Comparison of ENCODE assay signal across 8 cellular contexts in genomic region chr19:6516659-6517291, GRCh38. TPM values are rescaled to one million over a fixed set of nuclear protein-coding genes. Genes with fewer than 3 reads are reported as not detected.
DNase-seq lines count a peak whose midpoint lies in the region; ATAC-seq, FAIRE-seq and TF ChIP-seq lines count a peak whose summit lies in the region.

No MANE protein-coding gene starts in this region.

- peaks cover 0 to 3% of the 10 kb centered on the region in 2 experiments for H4K20me1 ChIP-seq in H1 (replicated peaks in 1 of 2; ENCODE audit: control insufficient read depth in 1 of 2, insufficient read depth in 2 of 2, low read length in 2 of 2)

- H3K9me3 ChIP-seq in A549 = no peaks in the 10 kb centered on the region
- H3K9me3 ChIP-seq in H1 (ENCODE audit: insufficient read depth in 2 of 2, low read depth in 1 of 2, low read length in 1 of 2) = no peaks in the 10 kb centered on the region

- H2BK120ac ChIP-seq in H1 (replicated peaks; ENCODE audit: low read depth, low read length) (no peak overlapping the region), mesendoderm (ENCODE audit: low read depth, low read length) (no peak overlapping the region)

- H3K79me1 ChIP-seq in H1 (ENCODE audit: low read depth, low read length) (no peaks in the 10 kb centered on the region), mesendoderm (ENCODE audit: low read length) (no peaks in the 10 kb centered on the region)

- H3K27ac ChIP-seq in A549 = peak overlapping the region; percentile 51 to 93
- H3K27ac ChIP-seq in H1 (ENCODE audit: low read depth, low read length) = no peak overlapping the region
- H3K27ac ChIP-seq in mesendoderm (ENCODE audit: low read depth, low read length) = no peak overlapping the region

- H3K18ac ChIP-seq in H1 (ENCODE audit: extremely low read depth, low read length) (peak overlapping the region; percentile 87; the same call in 1 of the 2 replicates), mesendoderm (ENCODE audit: low read length) (no peak overlapping the region)

- ATAC-seq in A549 = peak; percentile 79 to 93
- peak; percentile 54 for ATAC-seq in GM18511 (IDR thresholded peaks at IDR 0.05; ENCODE audit: unreplicated experiment)
- peak; percentile 49 for ATAC-seq in HG03439 (IDR thresholded peaks at IDR 0.05; ENCODE audit: unreplicated experiment)

- H3K79me2 ChIP-seq in H1 (ENCODE audit: control insufficient read depth in 1 of 2, insufficient read depth in 2 of 2, low read length in 2 of 2) = no peaks in the 10 kb centered on the region
- H3K79me2 ChIP-seq in mesendoderm (ENCODE audit: control insufficient read depth, insufficient read depth, low read length) = no peaks in the 10 kb centered on the region

- H3K56ac ChIP-seq in H1 (replicated peaks; ENCODE audit: insufficient read length, low read depth, low read length) = peak overlapping the region; percentile 54
- peak overlapping the region; percentile 77 for H3K56ac ChIP-seq in mesendoderm (ENCODE audit: low read length)

- no peaks in the 10 kb centered on the region for H3K36me3 ChIP-seq in H1 (ENCODE audit: control insufficient read depth in 2 of 4, insufficient read depth in 4 of 4, low read length in 3 of 4)
- no peaks in the 10 kb centered on the region for H3K36me3 ChIP-seq in mesendoderm (ENCODE audit: control insufficient read depth, insufficient read depth, low read length)

- TF ChIP-seq EP300 in A549 (IDR thresholded peaks at IDR 0.05) = no peak
- TF ChIP-seq EP300 in H1 (IDR thresholded peaks at IDR 0.05; ENCODE audit: borderline replicate concordance in 1 of 2, low read depth in 2 of 2, low read length in 2 of 2) = no peak

- CTCF ChIA-PET in A549 (lab: Yijun Ruan, JAX) = interaction anchor here (0.6 to 3.2 kb wide), 34 partner anchors 9 to 758 kb away, joined by 3 to 33 read pairs (median 4); partner anchors contain the start of gene GPR108
- CTCF ChIA-PET in H1 (lab: Charles Lee; ENCODE audit: partially characterized antibody) = interaction anchor here (0.5 to 2.6 kb wide), 22 partner anchors 12 to 1220 kb away, joined by 3 to 12 read pairs (median 4); partner anchors contain the start of genes DENND1C and GPR108

- H2BK20ac ChIP-seq in H1 (ENCODE audit: low read length) = no peak overlapping the region; the same call in 1 of the 2 replicates

- POLR2A ChIA-PET in A549 (lab: Yijun Ruan, JAX) = interaction anchor here (1.0 to 1.7 kb wide), 3 partner anchors 14 to 347 kb away, joined by 3 to 22 read pairs (median 5); partner anchors contain the start of gene TNFSF9
- POLR2A ChIA-PET in H1 (lab: Charles Lee; ENCODE audit: partially characterized antibody) = interaction anchor here (0.6 to 2.7 kb wide), 8 partner anchors 12 to 347 kb away, joined by 3 to 20 read pairs (median 4); partner anchors contain the start of gene TNFSF9

- H3K4me3 ChIP-seq in A549 = peak overlapping the region; percentile 58
- peak overlapping the region; percentile 38 to 70 (median 67) for H3K4me3 ChIP-seq in H1 (ENCODE audit: extremely low read depth in 1 of 4, insufficient read depth in 2 of 4, low read depth in 3 of 4, low read length in 4 of 4)
- H3K4me3 ChIP-seq in mesendoderm (ENCODE audit: low read length) = peak overlapping the region; percentile 42

- peaks cover 12% of the 10 kb centered on the region; the same call in 1 of the 2 replicates for H3K23me2 ChIP-seq in H1 (ENCODE audit: low read depth, low read length)

- TF ChIP-seq POLR2A in A549 (IDR thresholded peaks at IDR 0.05; ENCODE audit: low read length) (no peak), H1 (IDR thresholded peaks at IDR 0.05; ENCODE audit: control extremely low read depth in 1 of 2, low read depth in 2 of 2, low read length in 2 of 2) (no peak)

- H3K23ac ChIP-seq in H1 (ENCODE audit: insufficient read length) = no peak overlapping the region
- peak overlapping the region; percentile 84 for H3K23ac ChIP-seq in mesendoderm (ENCODE audit: low read length)

- peak overlapping the region; percentile 97 for H2AFZ ChIP-seq in H1 (ENCODE audit: low read length)

- peak; percentile 90 for TF ChIP-seq CTCF in A549 (IDR thresholded peaks at IDR 0.05)
- TF ChIP-seq CTCF in H1 (IDR thresholded peaks at IDR 0.05; ENCODE audit: control extremely low read depth in 1 of 3, insufficient read depth in 1 of 3, low read depth in 1 of 3, low read length in 3 of 3) = peak; percentile 85 to 95 (median 92)

- H3K14ac ChIP-seq in H1 (ENCODE audit: insufficient read length) = no peak overlapping the region

- H3K9ac ChIP-seq in H1 (replicated peaks in 1 of 4; ENCODE audit: extremely low read depth in 1 of 4, low read depth in 3 of 4, low read length in 3 of 4) (peak overlapping the region in 2 of 4 experiments; percentile 25 to 33; a peak in 4 of 7 replicates), mesendoderm (ENCODE audit: low read length) (peak overlapping the region; percentile 54)

- TF ChIP-seq RAD21 in A549 (conservative IDR thresholded peaks at IDR 0.05 in 1 of 2, IDR thresholded peaks at IDR 0.05 in 1 of 2) (peak; percentile 94), H1 (IDR thresholded peaks at IDR 0.05 in 1 of 2, conservative IDR thresholded peaks at IDR 0.05 in 1 of 2; ENCODE audit: low read depth in 2 of 2, low read length in 2 of 2) (peak; percentile 93 to 97)

- H3K4ac ChIP-seq in H1 (replicated peaks; ENCODE audit: insufficient read length, low read depth, low read length) (no peak overlapping the region), mesendoderm (ENCODE audit: low read depth, low read length) (no peak overlapping the region)

- H4K5ac ChIP-seq in H1 (ENCODE audit: insufficient read length, low read depth, low read length) (no peak overlapping the region), mesendoderm (ENCODE audit: low read length) (no peak overlapping the region)

- H2BK15ac ChIP-seq in H1 (ENCODE audit: low read length) (0 out of 2 replicates have a peak overlapping the region, but pooled peaks have one; percentile 100), mesendoderm (replicated peaks; ENCODE audit: low read depth) (no peak overlapping the region)

- WGBS in A549 (ENCODE audit: missing lambda C conversion rate) = 2% methylated on average over 23 of the region's 38 CpGs
- WGBS in H1 (ENCODE audit: extremely low coverage in 1 of 2, insufficient coverage in 1 of 2, insufficient read length in 1 of 2, insufficient replicate concordance in 2 of 2, low coverage in 1 of 2, low lambda C conversion rate in 2 of 2, missing lambda C conversion rate in 1 of 2), 2 experiments = 3% methylated on average over 32 of the region's 38 CpGs; no CpG with 5 or more reads in 1 of the 2 experiments
- no CpG with 5 or more reads among the region's 38 CpGs for WGBS in mesendoderm (ENCODE audit: extremely low coverage, insufficient coverage, low lambda C conversion rate)

- no peak for FAIRE-seq in A549 (lab: Jason Lieb, UNC)
- FAIRE-seq in H1 (lab: Jason Lieb, UNC) = no peak

- H3K4me1 ChIP-seq in A549 = peaks cover 46% of the 10 kb centered on the region
- H3K4me1 ChIP-seq in H1 (replicated peaks in 1 of 4; ENCODE audit: control insufficient read depth in 3 of 4, insufficient read depth in 4 of 4, low read length in 3 of 4) = peaks cover 0 to 4% (median 1%) of the 10 kb centered on the region in 4 experiments; a peak in 2 of 7 replicates
- no peaks in the 10 kb centered on the region for H3K4me1 ChIP-seq in mesendoderm (ENCODE audit: control insufficient read depth, low read depth, low read length)

- peak overlapping the region; percentile 46; the same call in 1 of the 2 replicates for H2BK12ac ChIP-seq in H1 (ENCODE audit: low read depth, low read length)

- H4K8ac ChIP-seq in H1 (ENCODE audit: extremely low read depth, insufficient read depth, low read length) = peak overlapping the region; percentile 76; the same call in 1 of the 2 replicates
- no peak overlapping the region for H4K8ac ChIP-seq in mesendoderm (ENCODE audit: low read depth, low read length)

- H3K4me2 ChIP-seq in A549 (peak overlapping the region; percentile 90), H1 (ENCODE audit: insufficient read depth in 1 of 2, low read depth in 2 of 2, low read length in 2 of 2) (peak overlapping the region; percentile 62 to 98), mesendoderm (ENCODE audit: low read length) (peak overlapping the region; percentile 85)

- no peak overlapping the region for H4K91ac ChIP-seq in H1 (replicated peaks; ENCODE audit: insufficient read length, low read length)

- H2BK5ac ChIP-seq in H1 (ENCODE audit: low read depth, low read length) (peak overlapping the region; percentile 68; the same call in 1 of the 2 replicates), mesendoderm (ENCODE audit: low read length) (no peak overlapping the region)

- H2AK5ac ChIP-seq in H1 (ENCODE audit: low read depth, low read length) = peak overlapping the region; percentile 91; the same call in 1 of the 2 replicates
- H2AK5ac ChIP-seq in mesendoderm (ENCODE audit: low read length) = no peak overlapping the region

- H3K27me3 ChIP-seq in H1 (replicated peaks in 1 of 4; ENCODE audit: control insufficient read depth in 3 of 4, extremely low read depth in 1 of 4, insufficient read depth in 3 of 4, low read length in 3 of 4) (peaks cover 0 to 2% (median 0%) of the 10 kb centered on the region in 4 experiments; a peak in 1 of 7 replicates), mesendoderm (ENCODE audit: insufficient read depth, low read length, poor library complexity) (no peaks in the 10 kb centered on the region)

- DNase-seq in A549 (ENCODE audit: low read depth in 1 of 2, low spot score in 1 of 2) = peak; percentile 83 to 84
- peak; percentile 82 to 84 for DNase-seq in NOMO-1 (lab: John Stamatoyannopoulos, UW; ENCODE audit: unreplicated experiment in 2 of 2)
- DNase-seq in activated CD8-positive, alpha-beta memory T cell treated with anti-CD3 and anti-CD28 coated beads for 48 hours (ENCODE audit: low read depth in 2 of 3, low spot score in 2 of 3) = peak; percentile 84 to 97 (median 91)
- DNase-seq in H1 (ENCODE audit: low read depth in 1 of 2, low spot score in 2 of 2) = peak in 1 of 2 experiments; percentile 98
- DNase-seq in mesendoderm = peak; percentile 93
- DNase-seq in stimulated activated CD4-positive, alpha-beta T cell treated with anti-CD3 and anti-CD28 coated beads, TNF-alpha, amount 100 ng/mL, for 48 hours (ENCODE audit: low read depth in 3 of 3) = peak; percentile 81 to 97 (median 94)

RNA-seq across cellular contexts. Expression of gene TNFSF9, which starts 14.1 kb away (rescaled TPM):
- 5.4 and 6.3 TPM in 2 replicates for polyA plus RNA-seq in A549 (2011; rRNA removed)
- polyA plus RNA-seq in A549 (2012; cell fraction: cytosol; rRNA removed) = 7.6 and 11.7 TPM in 2 replicates
- polyA plus RNA-seq in A549 (2012; cell fraction: nucleus; rRNA removed) = 10.4 and 15.2 TPM in 2 replicates
- 11.1 to 16.7 TPM (median 15.9 TPM) in 3 replicates for polyA plus RNA-seq in A549 (2017; fragmentation: RNase III; extraction: RNeasy Plus Mini Kit Qiagen cat#74134 plus additional on column Dnase treatment)
- polyA minus RNA-seq in A549 (2011; rRNA and poly(A)+ RNA removed) = 1.9 and 2.6 TPM in 2 replicates
- 1.7 and 1.8 TPM in 2 replicates for total RNA-seq in H1 (2021; fragmentation: NEBNext Ultra II Directional; extraction: Animal tissue kit (Norgen Biotek cat#: 25700))
- polyA plus RNA-seq in H1 (2011; rRNA removed) = 4.4 TPM in 2 replicates
- 2.9 TPM for polyA plus RNA-seq in H1 (2011; cell fraction: cytosol; rRNA removed)
- polyA plus RNA-seq in H1 (2011; cell fraction: nucleus; rRNA removed) = 2.6 TPM
- polyA plus RNA-seq in H1 (2012, experiment 1 of 2) = 2.6 to 3.2 TPM (median 3.1 TPM) in 4 replicates
- 3.1 TPM for polyA plus RNA-seq in H1 (2012, experiment 2 of 2)
- polyA plus RNA-seq in H1 (2013, experiment 1 of 2) = 8.5 TPM
- polyA plus RNA-seq in H1 (2013, experiment 2 of 2) = 10.1 TPM
- polyA minus RNA-seq in H1 (2011; rRNA and poly(A)+ RNA removed) = 1.1 and 1.3 TPM in 2 replicates
- 3.4 TPM for polyA minus RNA-seq in H1 (2011; cell fraction: cytosol; rRNA and poly(A)+ RNA removed)
- polyA minus RNA-seq in H1 (2011; cell fraction: nucleus; rRNA and poly(A)+ RNA removed) = 5.8 TPM
- 1.6 TPM for polyA plus RNA-seq in mesendoderm (2013, experiment 1 of 2)
- polyA plus RNA-seq in mesendoderm (2013, experiment 2 of 2) = 1.8 TPM

RNA-seq across cellular contexts. Expression of gene TUBB4A, which starts 14.7 kb away (rescaled TPM):
- polyA plus RNA-seq in A549 (2011; rRNA removed) = 2.2 and 2.5 TPM in 2 replicates
- polyA plus RNA-seq in A549 (2012; cell fraction: cytosol; rRNA removed) = 10.5 and 13.2 TPM in 2 replicates
- 9.8 and 12.8 TPM in 2 replicates for polyA plus RNA-seq in A549 (2012; cell fraction: nucleus; rRNA removed)
- 15.4 to 17.6 TPM (median 17.5 TPM) in 3 replicates for polyA plus RNA-seq in A549 (2017; fragmentation: RNase III; extraction: RNeasy Plus Mini Kit Qiagen cat#74134 plus additional on column Dnase treatment)
- polyA minus RNA-seq in A549 (2011; rRNA and poly(A)+ RNA removed) = 7.2 and 19.0 TPM in 2 replicates
- total RNA-seq in H1 (2021; fragmentation: NEBNext Ultra II Directional; extraction: Animal tissue kit (Norgen Biotek cat#: 25700)) = 21.2 and 30.4 TPM in 2 replicates
- 16.8 and 29.9 TPM in 2 replicates for polyA plus RNA-seq in H1 (2011; rRNA removed)
- polyA plus RNA-seq in H1 (2011; cell fraction: cytosol; rRNA removed) = 10.4 TPM
- 13.4 TPM for polyA plus RNA-seq in H1 (2011; cell fraction: nucleus; rRNA removed)
- 29.0 to 42.9 TPM (median 38.1 TPM) in 4 replicates for polyA plus RNA-seq in H1 (2012, experiment 1 of 2)
- polyA plus RNA-seq in H1 (2012, experiment 2 of 2) = 36.9 TPM
- 33.7 TPM for polyA plus RNA-seq in H1 (2013, experiment 1 of 2)
- polyA plus RNA-seq in H1 (2013, experiment 2 of 2) = 32.7 TPM
- polyA minus RNA-seq in H1 (2011; rRNA and poly(A)+ RNA removed) = 8.9 and 21.0 TPM in 2 replicates
- 63.5 TPM for polyA minus RNA-seq in H1 (2011; cell fraction: cytosol; rRNA and poly(A)+ RNA removed)
- polyA minus RNA-seq in H1 (2011; cell fraction: nucleus; rRNA and poly(A)+ RNA removed) = 20.5 TPM
- polyA plus RNA-seq in mesendoderm (2013, experiment 1 of 2) = 3.9 TPM
- polyA plus RNA-seq in mesendoderm (2013, experiment 2 of 2) = 3.7 TPM

RNA-seq across cellular contexts. Expression of gene DENND1C, which starts 35.2 kb away (rescaled TPM):
- polyA plus RNA-seq in A549 (2011; rRNA removed) = 0.26 and 0.30 TPM in 2 replicates
- polyA plus RNA-seq in A549 (2012; cell fraction: cytosol; rRNA removed) = 0.26 and 0.35 TPM in 2 replicates
- polyA plus RNA-seq in A549 (2012; cell fraction: nucleus; rRNA removed) = 0.20 and 0.35 TPM in 2 replicates
- polyA plus RNA-seq in A549 (2017; fragmentation: RNase III; extraction: RNeasy Plus Mini Kit Qiagen cat#74134 plus additional on column Dnase treatment) = 0.22 to 0.32 TPM (median 0.28 TPM) in 3 replicates
- 0.24 TPM in 1 of 2 replicates, not detected in the other for polyA minus RNA-seq in A549 (2011; rRNA and poly(A)+ RNA removed)
- 3.7 and 4.0 TPM in 2 replicates for total RNA-seq in H1 (2021; fragmentation: NEBNext Ultra II Directional; extraction: Animal tissue kit (Norgen Biotek cat#: 25700))
- 3.6 and 3.9 TPM in 2 replicates for polyA plus RNA-seq in H1 (2011; rRNA removed)
- 2.6 TPM for polyA plus RNA-seq in H1 (2011; cell fraction: cytosol; rRNA removed)
- polyA plus RNA-seq in H1 (2011; cell fraction: nucleus; rRNA removed) = 3.6 TPM
- polyA plus RNA-seq in H1 (2012, experiment 1 of 2) = 19.7 to 29.2 TPM (median 22.4 TPM) in 4 replicates
- 15.8 TPM for polyA plus RNA-seq in H1 (2012, experiment 2 of 2)
- 5.4 TPM for polyA plus RNA-seq in H1 (2013, experiment 1 of 2)
- polyA plus RNA-seq in H1 (2013, experiment 2 of 2) = 5.5 TPM
- 0.91 and 1.1 TPM in 2 replicates for polyA minus RNA-seq in H1 (2011; rRNA and poly(A)+ RNA removed)
- polyA minus RNA-seq in H1 (2011; cell fraction: cytosol; rRNA and poly(A)+ RNA removed) = 1.8 TPM
- 1.6 TPM for polyA minus RNA-seq in H1 (2011; cell fraction: nucleus; rRNA and poly(A)+ RNA removed)
- 1.5 TPM for polyA plus RNA-seq in mesendoderm (2013, experiment 1 of 2)
- 1.5 TPM for polyA plus RNA-seq in mesendoderm (2013, experiment 2 of 2)

RNA-seq across cellular contexts. Expression of gene CRB3, which starts 52.7 kb away (rescaled TPM):
- polyA plus RNA-seq in A549 (2011; rRNA removed) (1.9 TPM in 2 replicates), A549 (2017; fragmentation: RNase III; extraction: RNeasy Plus Mini Kit Qiagen cat#74134 plus additional on column Dnase treatment) (4.2 to 5.7 TPM (median 4.5 TPM) in 3 replicates), H1 (2011; rRNA removed) (24.6 and 33.7 TPM in 2 replicates)
- polyA plus RNA-seq in A549 (2012; cell fraction: cytosol; rRNA removed) = 5.1 and 7.9 TPM in 2 replicates
- polyA plus RNA-seq in A549 (2012; cell fraction: nucleus; rRNA removed) = 3.7 and 5.7 TPM in 2 replicates
- 0.79 and 1.2 TPM in 2 replicates for polyA minus RNA-seq in A549 (2011; rRNA and poly(A)+ RNA removed)
- total RNA-seq in H1 (2021; fragmentation: NEBNext Ultra II Directional; extraction: Animal tissue kit (Norgen Biotek cat#: 25700)) = 21.1 and 24.6 TPM in 2 replicates
- 19.3 TPM for polyA plus RNA-seq in H1 (2011; cell fraction: cytosol; rRNA removed)
- 16.0 TPM for polyA plus RNA-seq in H1 (2011; cell fraction: nucleus; rRNA removed)
- 12.4 to 17.6 TPM (median 16.4 TPM) in 4 replicates for polyA plus RNA-seq in H1 (2012, experiment 1 of 2)
- 18.0 TPM for polyA plus RNA-seq in H1 (2012, experiment 2 of 2)
- polyA plus RNA-seq in H1 (2013, experiment 1 of 2) = 17.0 TPM
- 19.9 TPM for polyA plus RNA-seq in H1 (2013, experiment 2 of 2)
- 6.2 and 6.6 TPM in 2 replicates for polyA minus RNA-seq in H1 (2011; rRNA and poly(A)+ RNA removed)
- 14.1 TPM for polyA minus RNA-seq in H1 (2011; cell fraction: cytosol; rRNA and poly(A)+ RNA removed)
- polyA minus RNA-seq in H1 (2011; cell fraction: nucleus; rRNA and poly(A)+ RNA removed) = 9.0 TPM
- 14.0 TPM for polyA plus RNA-seq in mesendoderm (2013, experiment 1 of 2)
- polyA plus RNA-seq in mesendoderm (2013, experiment 2 of 2) = 13.5 TPM

RNA-seq across cellular contexts. Expression of gene SLC25A23, which starts 57.2 kb away (rescaled TPM):
- polyA plus RNA-seq in A549 (2011; rRNA removed) = 3.3 and 7.3 TPM in 2 replicates
- polyA plus RNA-seq in A549 (2012; cell fraction: cytosol; rRNA removed) = 6.0 and 7.7 TPM in 2 replicates
- 8.3 and 9.4 TPM in 2 replicates for polyA plus RNA-seq in A549 (2012; cell fraction: nucleus; rRNA removed)
- 15.5 to 18.6 TPM (median 18.2 TPM) in 3 replicates for polyA plus RNA-seq in A549 (2017; fragmentation: RNase III; extraction: RNeasy Plus Mini Kit Qiagen cat#74134 plus additional on column Dnase treatment)
- polyA minus RNA-seq in A549 (2011; rRNA and poly(A)+ RNA removed) = 6.6 and 14.3 TPM in 2 replicates
- 48.1 and 54.0 TPM in 2 replicates for total RNA-seq in H1 (2021; fragmentation: NEBNext Ultra II Directional; extraction: Animal tissue kit (Norgen Biotek cat#: 25700))
- 18.0 and 31.5 TPM in 2 replicates for polyA plus RNA-seq in H1 (2011; rRNA removed)
- polyA plus RNA-seq in H1 (2011; cell fraction: cytosol; rRNA removed) = 18.1 TPM
- 23.6 TPM for polyA plus RNA-seq in H1 (2011; cell fraction: nucleus; rRNA removed)
- polyA plus RNA-seq in H1 (2012, experiment 1 of 2) = 45.9 to 52.0 TPM (median 51.1 TPM) in 4 replicates
- 52.2 TPM for polyA plus RNA-seq in H1 (2012, experiment 2 of 2)
- 55.6 TPM for polyA plus RNA-seq in H1 (2013, experiment 1 of 2)
- 57.5 TPM for polyA plus RNA-seq in H1 (2013, experiment 2 of 2)
- 11.9 and 19.4 TPM in 2 replicates for polyA minus RNA-seq in H1 (2011; rRNA and poly(A)+ RNA removed)
- polyA minus RNA-seq in H1 (2011; cell fraction: cytosol; rRNA and poly(A)+ RNA removed) = 33.5 TPM
- polyA minus RNA-seq in H1 (2011; cell fraction: nucleus; rRNA and poly(A)+ RNA removed) = 17.9 TPM
- 41.8 TPM for polyA plus RNA-seq in mesendoderm (2013, experiment 1 of 2)
- polyA plus RNA-seq in mesendoderm (2013, experiment 2 of 2) = 45.1 TPM

Comparison
In these comparisons a context has a peak if more than half of its experiments do, and no peak if none do; other contexts are left out.
1. H3K27ac ChIP-seq: peak in A549 (2 of 2); none in H1 (single experiment) and mesendoderm (single experiment).
2. Of the 18 proteins assayed by ChIP-seq in both H1 and A549: peak only in H1: HDAC2; only in A549: KDM5A; in both: CTCF, E2F6, MAX, PHF8 and RAD21; in neither: 11.
3. Peak in every context shown above with its lines, with median percentiles within 50 percentile points of each other: ATAC-seq, H3K4me2 ChIP-seq and H3K4me3 ChIP-seq.